In the genomic region with DNA sequence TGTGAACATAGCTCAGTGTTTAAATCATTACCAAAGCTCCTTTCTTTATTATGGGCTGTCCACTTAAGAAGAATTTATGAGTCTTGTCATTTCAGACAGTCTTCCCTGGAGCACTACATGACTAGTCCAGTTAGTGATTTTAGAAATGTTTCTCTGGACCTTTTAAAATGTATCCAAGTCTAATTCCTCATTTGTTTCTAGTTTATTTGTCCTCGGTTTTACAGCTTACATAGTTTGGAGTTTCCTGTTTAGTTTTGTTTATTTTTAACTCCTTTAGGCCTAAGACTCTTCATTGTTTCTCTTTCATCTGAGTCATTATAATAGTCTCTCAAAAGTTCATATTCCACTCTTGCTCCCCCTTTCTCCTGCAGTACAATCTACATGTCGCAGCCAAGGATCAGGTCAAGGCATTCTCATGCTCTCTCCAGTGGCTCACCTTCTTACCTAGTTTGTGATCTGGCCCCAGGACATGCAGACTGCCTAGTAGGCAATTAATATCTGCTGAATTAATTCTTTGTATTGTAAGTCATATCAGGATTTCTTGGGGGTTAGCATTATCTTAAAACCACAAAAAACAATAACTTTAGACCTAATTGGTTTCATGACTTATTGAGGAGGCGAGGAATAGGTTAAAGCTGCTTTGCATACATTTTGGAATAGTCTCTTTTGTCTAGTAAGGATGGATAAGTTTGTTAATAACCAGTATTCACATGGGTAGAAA, we compare ENCODE assay signal across 15 cellular contexts.
DNase-seq lines count a peak whose midpoint lies in the region; TF ChIP-seq lines count a peak whose summit lies in the region.
"Had no signal": no experiment of that assay in that cellular context is flagged by ENCODE, and none has a peak within 500 bp of the region (broad histone marks: within the 10 kb centered on the region; RNA-seq: fewer than 3 reads in every experiment).

No MANE protein-coding gene starts in this region.

- H3K9ac ChIP-seq in adipocyte (ENCODE audit: low read length): no peak overlapping the region
- H3K9ac ChIP-seq in colonic mucosa (ENCODE audit: low read depth in 2 of 2, low read length in 2 of 2): no peak overlapping the region

- intact Hi-C loops in ascending aorta (cut with DNase I) (no loop called here), colonic mucosa (cut with DNase I) (no loop called here)

- peak; percentile 24 for DNase-seq in A172 (ENCODE audit: low spot score)
- peak; percentile 47 for DNase-seq in H4 (ENCODE audit: low spot score)
- DNase-seq in adipocyte (ENCODE audit: low read depth): peak; percentile 52
- DNase-seq in glutamatergic neuron: no peak
- no peak for DNase-seq in T-helper 9 cell
- DNase-seq in NCI-H2107 (lab: John Stamatoyannopoulos, UW): no peak
- no peak for DNase-seq in ascending aorta (ENCODE audit: low spot score in 2 of 2)
- DNase-seq in colonic mucosa: no peak
- DNase-seq: activated B cell treated with CpG ODN at 0.5 μM for 24 hours; esophagus squamous epithelium; immature natural killer cell; naive thymus-derived CD4-positive, alpha-beta T cell; NCI-H2029 treated with DMSO at 0.1 percent for 48 hours; NK-92 treated with Interleukin-12 subunit alpha and Interleukin-12 subunit beta, amount 100 ng/mL, for 24 hours had no signal

- peaks cover 21% of the 10 kb centered on the region for H3K4me1 Mint-ChIP-seq in glutamatergic neuron (ENCODE audit: low read depth, unreplicated experiment)
- H3K4me1 Mint-ChIP-seq: activated B cell treated with CpG ODN at 0.5 μM for 24 hours had no signal

- H3K9me3 ChIP-seq in adipocyte (ENCODE audit: control insufficient read depth, low read length) (no peaks in the 10 kb centered on the region), ascending aorta (no peaks in the 10 kb centered on the region), colonic mucosa (no peaks in the 10 kb centered on the region)
- H3K9me3 ChIP-seq: esophagus squamous epithelium had no signal

- H3K27ac ChIP-seq in ascending aorta: no peak overlapping the region
- no peak overlapping the region for H3K27ac ChIP-seq in colonic mucosa
- H3K27ac ChIP-seq: esophagus squamous epithelium had no signal

- H3K27me3 ChIP-seq in adipocyte (replicated peaks; ENCODE audit: control insufficient read depth, insufficient read depth, low read length): no peaks in the 10 kb centered on the region
- no peaks in the 10 kb centered on the region for H3K27me3 ChIP-seq in ascending aorta
- no peaks in the 10 kb centered on the region for H3K27me3 ChIP-seq in colonic mucosa
- H3K27me3 ChIP-seq: esophagus squamous epithelium had no signal

- no peak overlapping the region for H3K4me3 Mint-ChIP-seq in glutamatergic neuron (ENCODE audit: unreplicated experiment)
- H3K4me3 Mint-ChIP-seq: activated B cell treated with CpG ODN at 0.5 μM for 24 hours; immature natural killer cell; naive thymus-derived CD4-positive, alpha-beta T cell had no signal

- no peak for TF ChIP-seq CTCF in glutamatergic neuron (IDR thresholded peaks at IDR 0.05; ENCODE audit: partially characterized antibody, unreplicated experiment)
- TF ChIP-seq CTCF in ascending aorta (IDR thresholded peaks at IDR 0.05): no peak
- TF ChIP-seq CTCF in colonic mucosa (IDR thresholded peaks at IDR 0.05): no peak

- H3K27me3 Mint-ChIP-seq in glutamatergic neuron (ENCODE audit: unreplicated experiment): peaks cover 2% of the 10 kb centered on the region
- H3K27me3 Mint-ChIP-seq: activated B cell treated with CpG ODN at 0.5 μM for 24 hours; IgD-negative memory B cell; naive thymus-derived CD4-positive, alpha-beta T cell had no signal

- H3K27ac Mint-ChIP-seq in glutamatergic neuron (ENCODE audit: unreplicated experiment): peak overlapping the region; percentile 84
- H3K27ac Mint-ChIP-seq: activated B cell treated with CpG ODN at 0.5 μM for 24 hours had no signal

- H3K4me1 ChIP-seq in adipocyte (ENCODE audit: control insufficient read depth, insufficient read depth, low read length) (peaks cover 53% of the 10 kb centered on the region), ascending aorta (no peaks in the 10 kb centered on the region), colonic mucosa (no peaks in the 10 kb centered on the region)

- H3K36me3 ChIP-seq in adipocyte (ENCODE audit: control insufficient read depth, insufficient read depth, low read length, severe bottlenecking): no peaks in the 10 kb centered on the region
- H3K36me3 ChIP-seq in ascending aorta: no peaks in the 10 kb centered on the region
- no peaks in the 10 kb centered on the region for H3K36me3 ChIP-seq in colonic mucosa
- H3K36me3 ChIP-seq: esophagus squamous epithelium had no signal

- no peaks in the 10 kb centered on the region for H3K9me3 Mint-ChIP-seq in glutamatergic neuron (ENCODE audit: unreplicated experiment)
- H3K9me3 Mint-ChIP-seq: activated B cell treated with CpG ODN at 0.5 μM for 24 hours; IgD-negative memory B cell; immature natural killer cell; naive thymus-derived CD4-positive, alpha-beta T cell had no signal

- H3K36me3 Mint-ChIP-seq in glutamatergic neuron (ENCODE audit: unreplicated experiment): no peaks in the 10 kb centered on the region
- H3K36me3 Mint-ChIP-seq: IgD-negative memory B cell, immature natural killer cell had no signal

- H3K4me3 ChIP-seq in adipocyte (ENCODE audit: low read length): no peak overlapping the region
- no peak overlapping the region for H3K4me3 ChIP-seq in ascending aorta
- no peak overlapping the region for H3K4me3 ChIP-seq in colonic mucosa
- H3K4me3 ChIP-seq: esophagus squamous epithelium had no signal

Comparison
In these comparisons a context has a peak if more than half of its experiments do, and no peak if none do; other contexts are left out.
1. DNase-seq: peak in A172 (single experiment), H4 (single experiment) and adipocyte (single experiment); none in glutamatergic neuron (single experiment), T-helper 9 cell (single experiment), NCI-H2107 (single experiment), ascending aorta (0 of 2) and colonic mucosa (single experiment).